ENCODE assay signal across 14 cellular contexts in genomic region chr6:20953019-20953418, GRCh38.
DNase-seq lines count a peak whose midpoint lies in the region; ATAC-seq, FAIRE-seq and TF ChIP-seq lines count a peak whose summit lies in the region.
"Had no signal": no experiment of that assay in that cellular context is flagged by ENCODE, and none has a peak within 500 bp of the region (broad histone marks: within the 10 kb centered on the region; RNA-seq: fewer than 3 reads in every experiment).

No MANE protein-coding gene starts in this region.

- no peaks in the 10 kb centered on the region for H3K27me3 Mint-ChIP-seq in HFFc6 (ENCODE audit: insufficient read depth)
- H3K27me3 Mint-ChIP-seq: activated naive CD8-positive, alpha-beta T cell treated with anti-CD3 and anti-CD28 coated beads for 36 hours had no signal

- DNase-seq in ACHN, result peak; percentile 14
- no peak for DNase-seq in HFFc6
- peak; percentile 97 for DNase-seq in NCI-H345 treated with DMSO at 0.1 percent for 48 hours (lab: John Stamatoyannopoulos, UW; ENCODE audit: unreplicated experiment)
- peak; percentile 5 for DNase-seq in fibroblast of the aortic adventitia (ENCODE audit: low read depth)
- no peak for DNase-seq in pancreas
- no peak for DNase-seq in colonic mucosa
- DNase-seq in GM12891 (ENCODE audit: insufficient read length, low spot score), result no peak
- DNase-seq in stimulated activated CD4-positive, alpha-beta T cell treated with anti-CD3 and anti-CD28 coated beads, Interleukin-4, amount 100 ng/mL, for 4 hours, result no peak
- DNase-seq: activated naive CD8-positive, alpha-beta T cell treated with anti-CD3 and anti-CD28 coated beads for 36 hours; KG1; upper lobe of left lung had no signal

- H3K4me1 Mint-ChIP-seq in HFFc6 (ENCODE audit: low read depth), result peaks cover 15% of the 10 kb centered on the region
- H3K4me1 Mint-ChIP-seq: activated naive CD8-positive, alpha-beta T cell treated with anti-CD3 and anti-CD28 coated beads for 36 hours had no signal

- H3K4me3 Mint-ChIP-seq in HFFc6, result peak overlapping the region; percentile 28; the same call in 1 of the 2 replicates
- H3K4me3 Mint-ChIP-seq: activated naive CD8-positive, alpha-beta T cell treated with anti-CD3 and anti-CD28 coated beads for 36 hours; T-helper 2 cell treated with Interferon-gamma antibody and Interleukin-4, amounts not matched to agents 5 μg/mL and 100 μg/mL, for 36 hours had no signal

- ATAC-seq in pancreas, result no peak

- 0 out of 2 replicates have a peak overlapping the region, but pooled peaks have one; percentile 5 for H3K27ac Mint-ChIP-seq in HFFc6
- H3K27ac Mint-ChIP-seq: activated naive CD8-positive, alpha-beta T cell treated with anti-CD3 and anti-CD28 coated beads for 36 hours; T-helper 2 cell treated with Interferon-gamma antibody and Interleukin-4, amounts not matched to agents 5 μg/mL and 100 μg/mL, for 36 hours had no signal

- TF ChIP-seq CTCF in HFFc6 (IDR thresholded peaks at IDR 0.05) (no peak), fibroblast of the aortic adventitia (IDR thresholded peaks at IDR 0.05; ENCODE audit: insufficient read depth, low read length) (no peak), pancreas (IDR thresholded peaks at IDR 0.05) (no peak), colonic mucosa (IDR thresholded peaks at IDR 0.05) (no peak)

- H3K27ac ChIP-seq in pancreas (no peak overlapping the region), colonic mucosa (no peak overlapping the region)
- H3K27ac ChIP-seq: BLaER1, hepatocyte, upper lobe of left lung had no signal

- in situ Hi-C loops in ACHN (cut with HindIII; ENCODE audit: low pct_ligation_motif_present, low pct_unique_long_range_greater_than_20kb, low sequenced_read_pairs), result no loop called here

- H3K9me3 ChIP-seq in pancreas (no peaks in the 10 kb centered on the region), colonic mucosa (no peaks in the 10 kb centered on the region)
- H3K9me3 ChIP-seq: BLaER1, upper lobe of left lung had no signal

- H3K9me3 Mint-ChIP-seq in HFFc6, result no peaks in the 10 kb centered on the region
- H3K9me3 Mint-ChIP-seq: activated naive CD8-positive, alpha-beta T cell treated with anti-CD3 and anti-CD28 coated beads for 36 hours; T-helper 2 cell treated with Interferon-gamma antibody and Interleukin-4, amounts not matched to agents 5 μg/mL and 100 μg/mL, for 36 hours had no signal

- WGBS in pancreas, 2 donors, result 85 to 90% methylated on average over 2 of the region's 2 CpGs

- H3K4me3 ChIP-seq in fibroblast of the aortic adventitia (ENCODE audit: low read depth, low read length) (no peak overlapping the region), pancreas (no peak overlapping the region), colonic mucosa (no peak overlapping the region)
- H3K4me3 ChIP-seq: BLaER1, hepatocyte, upper lobe of left lung had no signal

- H3K4me1 ChIP-seq in pancreas, result no peaks in the 10 kb centered on the region
- no peaks in the 10 kb centered on the region for H3K4me1 ChIP-seq in colonic mucosa
- H3K4me1 ChIP-seq: BLaER1, upper lobe of left lung had no signal

- H3K27me3 ChIP-seq in pancreas (no peaks in the 10 kb centered on the region), colonic mucosa (no peaks in the 10 kb centered on the region)
- H3K27me3 ChIP-seq: BLaER1, hepatocyte, upper lobe of left lung had no signal

- FAIRE-seq in pancreas (lab: Jason Lieb, UNC) (no peak), GM12891 (lab: Jason Lieb, UNC) (no peak)

- no peak for TF ChIP-seq POLR2A in GM12891 (IDR thresholded peaks at IDR 0.05; ENCODE audit: low read depth, low read length)

- H3K9ac ChIP-seq in colonic mucosa (ENCODE audit: low read depth in 2 of 2, low read length in 2 of 2), result no peak overlapping the region
- H3K9ac ChIP-seq: BLaER1 had no signal

- no peaks in the 10 kb centered on the region for H3K36me3 ChIP-seq in pancreas
- no peaks in the 10 kb centered on the region for H3K36me3 ChIP-seq in colonic mucosa

- H3K36me3 Mint-ChIP-seq in HFFc6 (ENCODE audit: low read depth), result peaks cover 9% of the 10 kb centered on the region; the same call in 1 of the 2 replicates

- intact Hi-C loops in pancreas (cut with DNase I), result no loop called here
- intact Hi-C loops in colonic mucosa (cut with DNase I), result no loop called here

TF ChIP-seq in GM12891, 5 proteins besides CTCF, POLR2A, EP300 and RAD21:
- TF ChIP-seq PAX5 (IDR thresholded peaks at IDR 0.05; ENCODE audit: insufficient read depth, low read length, severe bottlenecking) (no peak), SPI1 (IDR thresholded peaks at IDR 0.05; ENCODE audit: low read depth, low read length) (no peak), POU2F2 (IDR thresholded peaks at IDR 0.05; ENCODE audit: low read depth, low read length) (no peak), TAF1 (IDR thresholded peaks at IDR 0.05; ENCODE audit: low read depth, low read length) (no peak), POLR2AphosphoS5 (IDR thresholded peaks at IDR 0.05; ENCODE audit: low read depth, low read length) (no peak)

Comparison
In these comparisons a context has a peak if more than half of its experiments do, and no peak if none do; other contexts are left out.
1. DNase-seq: peak in ACHN (single experiment), NCI-H345 treated with DMSO at 0.1 percent for 48 hours (single experiment) and fibroblast of the aortic adventitia (single experiment); none in HFFc6 (single experiment), pancreas (0 of 6), colonic mucosa (single experiment), GM12891 (single experiment) and stimulated activated CD4-positive, alpha-beta T cell treated with anti-CD3 and anti-CD28 coated beads, Interleukin-4, amount 100 ng/mL, for 4 hours (0 of 2).